In the genomic region with DNA sequence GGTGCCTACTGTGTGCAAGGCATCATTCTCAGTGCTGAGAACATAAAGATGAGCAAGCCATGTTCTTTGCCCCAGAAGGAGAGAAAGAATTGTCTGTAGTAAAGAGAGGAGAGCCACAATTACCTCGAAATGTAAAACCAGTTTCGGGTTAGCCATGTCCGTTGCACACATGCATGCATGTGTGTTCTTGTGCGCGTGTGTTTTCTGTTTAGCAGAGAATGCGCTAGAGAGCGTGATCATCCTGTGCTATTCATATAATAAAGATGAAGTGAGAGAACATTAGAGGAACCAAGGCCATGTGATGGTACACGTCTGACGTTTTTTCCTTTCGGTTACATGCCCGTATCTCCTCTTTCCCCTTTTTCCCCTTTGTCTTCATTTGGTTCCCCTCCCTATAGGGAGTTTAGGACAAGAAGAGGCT, we compare ENCODE assay signal across 8 cellular contexts.
A peak's percentile ranks its signal among the peaks of the same experiment; 100 is the strongest.
DNase-seq lines count a peak whose midpoint lies in the region; ATAC-seq and TF ChIP-seq lines count a peak whose summit lies in the region.

No MANE protein-coding gene starts in this region.

- H3K4me3 ChIP-seq in gastrocnemius medialis (no peak overlapping the region), tibial artery (no peak overlapping the region)

- in situ Hi-C loops in gastrocnemius medialis (cut with MboI; ENCODE audit: low sequenced_read_pairs in 4 of 4), result no loop called here

- ATAC-seq in GM18909 (IDR thresholded peaks at IDR 0.05; ENCODE audit: poor library complexity, unreplicated experiment), result peak; percentile 42
- ATAC-seq in HG02840 (IDR thresholded peaks at IDR 0.05; ENCODE audit: low FRiP score, unreplicated experiment), result peak; percentile 29
- ATAC-seq in gastrocnemius medialis, result no peak

- DNase-seq in T-helper 2 cell treated with Interferon-gamma antibody and Interleukin-4, amounts not matched to agents 5 μg/mL and 100 μg/mL, for 36 hours (ENCODE audit: low spot score), result no peak
- DNase-seq in gastrocnemius medialis (no peak), posterior vena cava (ENCODE audit: low spot score) (no peak), SHP77 (lab: John Stamatoyannopoulos, UW) (no peak), tibial artery (no peak), amniotic stem cell (lab: John Stamatoyannopoulos, UW) (no peak)

- no peak overlapping the region for H3K4me3 Mint-ChIP-seq in T-helper 2 cell treated with Interferon-gamma antibody and Interleukin-4, amounts not matched to agents 5 μg/mL and 100 μg/mL, for 36 hours

- peak overlapping the region; percentile 92 for H3K27ac Mint-ChIP-seq in T-helper 2 cell treated with Interferon-gamma antibody and Interleukin-4, amounts not matched to agents 5 μg/mL and 100 μg/mL, for 36 hours

- H3K9me3 ChIP-seq in gastrocnemius medialis (no peaks in the 10 kb centered on the region), tibial artery (no peaks in the 10 kb centered on the region)

- peaks cover 77% of the 10 kb centered on the region for H3K36me3 Mint-ChIP-seq in T-helper 2 cell treated with Interferon-gamma antibody and Interleukin-4, amounts not matched to agents 5 μg/mL and 100 μg/mL, for 36 hours (ENCODE audit: low read depth)

- no peaks in the 10 kb centered on the region for H3K9me3 Mint-ChIP-seq in T-helper 2 cell treated with Interferon-gamma antibody and Interleukin-4, amounts not matched to agents 5 μg/mL and 100 μg/mL, for 36 hours

- peaks cover 20 to 33% of the 10 kb centered on the region in 2 donors for H3K4me1 ChIP-seq in gastrocnemius medialis
- H3K4me1 ChIP-seq in tibial artery, result no peaks in the 10 kb centered on the region

- TF ChIP-seq CTCF in gastrocnemius medialis (IDR thresholded peaks at IDR 0.05 in 4 of 5, conservative IDR thresholded peaks at IDR 0.05 in 1 of 5) (no peak), tibial artery (IDR thresholded peaks at IDR 0.05) (no peak)

- H3K27ac ChIP-seq in gastrocnemius medialis (no peak overlapping the region), tibial artery (no peak overlapping the region)

- H3K27me3 Mint-ChIP-seq in T-helper 2 cell treated with Interferon-gamma antibody and Interleukin-4, amounts not matched to agents 5 μg/mL and 100 μg/mL, for 36 hours (ENCODE audit: low read depth), result no peaks in the 10 kb centered on the region

- intact Hi-C loops in gastrocnemius medialis (cut with DNase I; ENCODE audit: low total_unique reads), result no loop called here
- intact Hi-C loops in posterior vena cava (cut with DNase I), result no loop called here
- intact Hi-C loops in tibial artery (cut with DNase I; ENCODE audit: low total_unique reads), result no loop called here

- H3K27me3 ChIP-seq in gastrocnemius medialis, result no peaks in the 10 kb centered on the region
- no peaks in the 10 kb centered on the region for H3K27me3 ChIP-seq in tibial artery

- no peaks in the 10 kb centered on the region for H3K36me3 ChIP-seq in gastrocnemius medialis
- H3K36me3 ChIP-seq in tibial artery, result peaks cover 0 to 10% (median 0%) of the 10 kb centered on the region in 3 donors

- H3K4me1 Mint-ChIP-seq in T-helper 2 cell treated with Interferon-gamma antibody and Interleukin-4, amounts not matched to agents 5 μg/mL and 100 μg/mL, for 36 hours (ENCODE audit: low read depth), result peaks cover 82% of the 10 kb centered on the region

- peak; percentile 11 to 12 for TF ChIP-seq POLR2A in gastrocnemius medialis (IDR thresholded peaks at IDR 0.05)

Comparison
In these comparisons a context has a peak if more than half of its experiments do, and no peak if none do; other contexts are left out.
1. ATAC-seq: peak in GM18909 (single experiment) and HG02840 (single experiment); none in gastrocnemius medialis (0 of 2).